In the genomic region with DNA sequence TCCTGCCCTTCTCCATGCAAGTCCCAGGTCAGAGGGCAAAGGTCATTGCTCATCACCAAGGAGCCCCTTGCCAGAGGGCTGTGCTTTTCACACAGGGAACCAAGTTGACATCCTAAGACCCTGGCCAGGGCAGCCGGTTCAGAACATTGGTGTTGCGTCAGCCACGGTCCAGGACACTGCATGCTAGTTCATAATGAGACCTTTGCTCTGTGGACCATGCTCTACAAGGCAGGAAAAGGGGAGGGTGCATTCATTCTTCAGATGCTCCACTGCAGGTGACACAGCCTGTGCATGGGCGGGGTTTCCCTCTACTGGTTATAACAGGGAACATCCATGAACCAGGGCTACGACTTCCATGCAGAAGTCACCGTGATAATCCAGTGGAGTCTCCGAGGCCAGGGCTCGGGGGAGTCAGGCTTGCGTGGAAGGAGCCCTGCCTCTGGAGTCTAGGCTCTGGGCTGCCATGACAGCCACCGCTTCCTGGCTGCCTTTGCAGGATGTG, we compare ENCODE assay signal across 13 cellular contexts.
DNase-seq lines count a peak whose midpoint lies in the region; ATAC-seq and TF ChIP-seq lines count a peak whose summit lies in the region.
"Had no signal": no experiment of that assay in that cellular context is flagged by ENCODE, and none has a peak within 500 bp of the region (broad histone marks: within the 10 kb centered on the region; RNA-seq: fewer than 3 reads in every experiment).

No MANE protein-coding gene starts in this region.

- H3K9me3 ChIP-seq in BE2C (no peaks in the 10 kb centered on the region), HEK293 (ENCODE audit: control insufficient read depth, insufficient read depth, low read depth, low read length) (no peaks in the 10 kb centered on the region)
- H3K9me3 ChIP-seq: uterus had no signal

- CTCF ChIA-PET in HEK293 (lab: Yijun Ruan, JAX): no interaction called here

- H3K36me3 ChIP-seq in BE2C: no peaks in the 10 kb centered on the region
- H3K36me3 ChIP-seq in HEK293 (ENCODE audit: control insufficient read depth in 2 of 2, insufficient read depth in 1 of 2, low read length in 2 of 2): no peaks in the 10 kb centered on the region
- H3K36me3 ChIP-seq: uterus had no signal

- ATAC-seq in HG03175 (IDR thresholded peaks at IDR 0.05; ENCODE audit: unreplicated experiment) (no peak), GM19397 (IDR thresholded peaks at IDR 0.05; ENCODE audit: unreplicated experiment) (no peak)
- ATAC-seq: activated CD4-positive, alpha-beta T cell treated with anti-CD3 and anti-CD28 coated beads for 36 hours had no signal

- DNase-seq in BE2C (peak; percentile 45), SHP77 (lab: John Stamatoyannopoulos, UW) (peak; percentile 26 to 60), iPS-NIHi11 (ENCODE audit: low spot score) (peak; percentile 45), SK-N-DZ (ENCODE audit: low spot score) (no peak), T1000 (lab: John Stamatoyannopoulos, UW) (no peak)
- DNase-seq: activated CD4-positive, alpha-beta T cell treated with anti-CD3 and anti-CD28 coated beads for 36 hours; CD4-positive, CD25-positive, alpha-beta regulatory T cell; cortex of kidney; Kasumi-1; uterus had no signal

- H3K4me1 ChIP-seq in BE2C: peaks cover 6% of the 10 kb centered on the region
- H3K4me1 ChIP-seq in HEK293 (ENCODE audit: control insufficient read depth, insufficient read depth, low read length): no peaks in the 10 kb centered on the region
- H3K4me1 ChIP-seq: uterus had no signal

- H3K27ac ChIP-seq in HEK293 (ENCODE audit: extremely low read depth, low read depth, low read length): no peak overlapping the region
- H3K27ac ChIP-seq: uterus had no signal

- POLR2A ChIA-PET in HEK293 (lab: Yijun Ruan, JAX): no interaction called here

- no peak overlapping the region for H3K4me3 ChIP-seq in BE2C (ENCODE audit: low read depth, low read length)
- no peak overlapping the region for H3K4me3 ChIP-seq in HEK293 (ENCODE audit: low read depth, low read length)
- H3K4me3 ChIP-seq: uterus had no signal

- peak; percentile 47 for TF ChIP-seq CTCF in BE2C (IDR thresholded peaks at IDR 0.05; ENCODE audit: low read depth, low read length)
- 0 out of 2 replicates have a peak, but pooled peaks have one; percentile 14 for TF ChIP-seq CTCF in HEK293 (tag by site-specific recombination; IDR thresholded peaks at IDR 0.05)

- no peaks in the 10 kb centered on the region for H3K27me3 ChIP-seq in BE2C

TF ChIP-seq in HEK293, 187 proteins besides CTCF, POLR2A, EP300 and RAD21 (continues in another document):
- no peak for TF ChIP-seq ZNF366 (tag by site-specific recombination; conservative IDR thresholded peaks at IDR 0.05)
- TF ChIP-seq, protein P1, sequence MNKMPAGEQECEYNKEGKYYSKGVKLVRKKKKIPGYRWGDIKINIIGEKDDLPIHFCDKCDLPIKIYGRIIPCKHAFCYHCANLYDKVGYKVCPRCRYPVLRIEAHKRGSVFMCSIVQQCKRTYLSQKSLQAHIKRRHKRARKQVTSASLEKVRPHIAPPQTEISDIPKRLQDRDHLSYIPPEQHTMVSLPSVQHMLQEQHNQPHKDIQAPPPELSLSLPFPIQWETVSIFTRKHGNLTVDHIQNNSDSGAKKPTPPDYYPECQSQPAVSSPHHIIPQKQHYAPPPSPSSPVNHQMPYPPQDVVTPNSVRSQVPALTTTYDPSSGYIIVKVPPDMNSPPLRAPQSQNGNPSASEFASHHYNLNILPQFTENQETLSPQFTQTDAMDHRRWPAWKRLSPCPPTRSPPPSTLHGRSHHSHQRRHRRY (tag by site-specific recombination; IDR thresholded peaks at IDR 0.05): no peak
- no peak for TF ChIP-seq ZFP37 (tag by site-specific recombination; IDR thresholded peaks at IDR 0.05)
- no peak for TF ChIP-seq ZNF677 (tag by site-specific recombination; IDR thresholded peaks at IDR 0.05)
- TF ChIP-seq, protein P2, sequence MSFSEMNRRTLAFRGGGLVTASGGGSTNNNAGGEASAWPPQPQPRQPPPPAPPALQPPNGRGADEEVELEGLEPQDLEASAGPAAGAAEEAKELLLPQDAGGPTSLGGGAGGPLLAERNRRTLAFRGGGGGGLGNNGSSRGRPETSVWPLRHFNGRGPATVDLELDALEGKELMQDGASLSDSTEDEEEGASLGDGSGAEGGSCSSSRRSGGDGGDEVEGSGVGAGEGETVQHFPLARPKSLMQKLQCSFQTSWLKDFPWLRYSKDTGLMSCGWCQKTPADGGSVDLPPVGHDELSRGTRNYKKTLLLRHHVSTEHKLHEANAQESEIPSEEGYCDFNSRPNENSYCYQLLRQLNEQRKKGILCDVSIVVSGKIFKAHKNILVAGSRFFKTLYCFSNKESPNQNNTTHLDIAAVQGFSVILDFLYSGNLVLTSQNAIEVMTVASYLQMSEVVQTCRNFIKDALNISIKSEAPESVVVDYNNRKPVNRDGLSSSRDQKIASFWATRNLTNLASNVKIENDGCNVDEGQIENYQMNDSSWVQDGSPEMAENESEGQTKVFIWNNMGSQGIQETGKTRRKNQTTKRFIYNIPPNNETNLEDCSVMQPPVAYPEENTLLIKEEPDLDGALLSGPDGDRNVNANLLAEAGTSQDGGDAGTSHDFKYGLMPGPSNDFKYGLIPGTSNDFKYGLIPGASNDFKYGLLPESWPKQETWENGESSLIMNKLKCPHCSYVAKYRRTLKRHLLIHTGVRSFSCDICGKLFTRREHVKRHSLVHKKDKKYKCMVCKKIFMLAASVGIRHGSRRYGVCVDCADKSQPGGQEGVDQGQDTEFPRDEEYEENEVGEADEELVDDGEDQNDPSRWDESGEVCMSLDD (tag by site-specific recombination; IDR thresholded peaks at IDR 0.05): no peak
- TF ChIP-seq, protein P3, sequence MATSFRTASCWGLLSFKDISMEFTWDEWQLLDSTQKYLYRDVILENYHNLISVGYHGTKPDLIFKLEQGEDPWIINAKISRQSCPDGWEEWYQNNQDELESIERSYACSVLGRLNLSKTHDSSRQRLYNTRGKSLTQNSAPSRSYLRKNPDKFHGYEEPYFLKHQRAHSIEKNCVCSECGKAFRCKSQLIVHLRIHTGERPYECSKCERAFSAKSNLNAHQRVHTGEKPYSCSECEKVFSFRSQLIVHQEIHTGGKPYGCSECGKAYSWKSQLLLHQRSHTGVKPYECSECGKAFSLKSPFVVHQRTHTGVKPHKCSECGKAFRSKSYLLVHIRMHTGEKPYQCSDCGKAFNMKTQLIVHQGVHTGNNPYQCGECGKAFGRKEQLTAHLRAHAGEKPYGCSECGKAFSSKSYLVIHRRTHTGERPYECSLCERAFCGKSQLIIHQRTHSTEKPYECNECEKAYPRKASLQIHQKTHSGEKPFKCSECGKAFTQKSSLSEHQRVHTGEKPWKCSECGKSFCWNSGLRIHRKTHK (tag by site-specific recombination; IDR thresholded peaks at IDR 0.05): no peak
- TF ChIP-seq ZNF155 (tag by site-specific recombination; IDR thresholded peaks at IDR 0.05): no peak
- no peak for TF ChIP-seq ZNF274 (IDR thresholded peaks at IDR 0.05; ENCODE audit: low read length)
- TF ChIP-seq ZNF274 (tag by site-specific recombination; IDR thresholded peaks at IDR 0.05; ENCODE audit: borderline replicate concordance): no peak
- no peak for TF ChIP-seq ZNF610 (tag by site-specific recombination; IDR thresholded peaks at IDR 0.05; ENCODE audit: borderline replicate concordance)
- TF ChIP-seq, protein P4, sequence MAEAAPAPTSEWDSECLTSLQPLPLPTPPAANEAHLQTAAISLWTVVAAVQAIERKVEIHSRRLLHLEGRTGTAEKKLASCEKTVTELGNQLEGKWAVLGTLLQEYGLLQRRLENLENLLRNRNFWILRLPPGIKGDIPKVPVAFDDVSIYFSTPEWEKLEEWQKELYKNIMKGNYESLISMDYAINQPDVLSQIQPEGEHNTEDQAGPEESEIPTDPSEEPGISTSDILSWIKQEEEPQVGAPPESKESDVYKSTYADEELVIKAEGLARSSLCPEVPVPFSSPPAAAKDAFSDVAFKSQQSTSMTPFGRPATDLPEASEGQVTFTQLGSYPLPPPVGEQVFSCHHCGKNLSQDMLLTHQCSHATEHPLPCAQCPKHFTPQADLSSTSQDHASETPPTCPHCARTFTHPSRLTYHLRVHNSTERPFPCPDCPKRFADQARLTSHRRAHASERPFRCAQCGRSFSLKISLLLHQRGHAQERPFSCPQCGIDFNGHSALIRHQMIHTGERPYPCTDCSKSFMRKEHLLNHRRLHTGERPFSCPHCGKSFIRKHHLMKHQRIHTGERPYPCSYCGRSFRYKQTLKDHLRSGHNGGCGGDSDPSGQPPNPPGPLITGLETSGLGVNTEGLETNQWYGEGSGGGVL (tag by site-specific recombination; IDR thresholded peaks at IDR 0.05): no peak
- TF ChIP-seq ZNF341 (tag by site-specific recombination; IDR thresholded peaks at IDR 0.05; ENCODE audit: low read depth): no peak
- no peak for TF ChIP-seq REPIN1 (tag by site-specific recombination; IDR thresholded peaks at IDR 0.05; ENCODE audit: low read depth)

Comparison
In these comparisons a context has a peak if more than half of its experiments do, and no peak if none do; other contexts are left out.
1. DNase-seq: peak in BE2C (single experiment), SHP77 (2 of 2) and iPS-NIHi11 (single experiment); none in SK-N-DZ (single experiment) and T1000 (single experiment).